In genomic region chr2:189146553-189146952, GRCh38 we compare ENCODE assay signal across 18 cellular contexts. TPM values are rescaled to one million over a fixed set of nuclear protein-coding genes. Genes with fewer than 3 reads are reported as not detected.
DNase-seq lines count a peak whose midpoint lies in the region; ATAC-seq, FAIRE-seq and TF ChIP-seq lines count a peak whose summit lies in the region.
"Had no signal": no experiment of that assay in that cellular context is flagged by ENCODE, and none has a peak within 500 bp of the region (broad histone marks: within the 10 kb centered on the region; RNA-seq: fewer than 3 reads in every experiment).

No MANE protein-coding gene starts in this region.

- no peak overlapping the region for H3K4me2 ChIP-seq in mesenchymal stem cell (ENCODE audit: low read length, poor library complexity, severe bottlenecking)

- no peak overlapping the region for H2BK5ac ChIP-seq in mesenchymal stem cell (ENCODE audit: low read depth, low read length, poor library complexity, severe bottlenecking)

- H3K27me3 Mint-ChIP-seq in CD8-positive, alpha-beta memory T cell = no peaks in the 10 kb centered on the region
- H3K27me3 Mint-ChIP-seq: B cell had no signal

- H3K27ac Mint-ChIP-seq in CD8-positive, alpha-beta memory T cell = no peak overlapping the region
- H3K27ac Mint-ChIP-seq: B cell had no signal

- no peak overlapping the region for H3K4me3 Mint-ChIP-seq in CD8-positive, alpha-beta memory T cell
- H3K4me3 Mint-ChIP-seq: B cell had no signal

- peak; percentile 56 for ATAC-seq in SK-N-SH treated with all-trans-retinoic acid at 6 μM for 48 hours
- no peak for ATAC-seq in thoracic aorta (ENCODE audit: insufficient number of reproducible peaks, low FRiP score, low read depth)
- no peak for ATAC-seq in HG02610 (IDR thresholded peaks at IDR 0.05; ENCODE audit: unreplicated experiment)
- ATAC-seq: HCT116 had no signal

- CTCF ChIA-PET in CD8-positive, alpha-beta memory T cell (lab: Charles Lee) = no interaction called here

- H4K91ac ChIP-seq in mesenchymal stem cell (ENCODE audit: low read length) = no peak overlapping the region

- H2BK15ac ChIP-seq in mesenchymal stem cell (ENCODE audit: low read depth, poor library complexity, severe bottlenecking) = no peak overlapping the region

- peak; percentile 56 for FAIRE-seq in G401.6 (lab: Jason Lieb, UNC)
- FAIRE-seq: GM12892, H1 had no signal

- WGBS in mesenchymal stem cell = 46% methylated on average over 2 of the region's 2 CpGs

- H3K27ac ChIP-seq in mesenchymal stem cell (ENCODE audit: low read length, poor library complexity, severe bottlenecking) = no peak overlapping the region
- peak overlapping the region; percentile 6 to 33 for H3K27ac ChIP-seq in thoracic aorta
- H3K27ac ChIP-seq in CD8-positive, alpha-beta memory T cell (ENCODE audit: low read depth, low read length) = no peak overlapping the region

- H3K36me3 ChIP-seq in mesenchymal stem cell (ENCODE audit: control insufficient read depth in 1 of 2, insufficient read depth in 2 of 2, low read depth in 1 of 2, low read length in 2 of 2) = no peaks in the 10 kb centered on the region
- no peaks in the 10 kb centered on the region for H3K36me3 ChIP-seq in thoracic aorta
- no peaks in the 10 kb centered on the region for H3K36me3 ChIP-seq in CD8-positive, alpha-beta memory T cell (ENCODE audit: insufficient read depth, low read length)

- no peak overlapping the region for H3K4ac ChIP-seq in mesenchymal stem cell (ENCODE audit: low read depth in 1 of 2, low read length in 2 of 2)

- no peak overlapping the region for H3K23ac ChIP-seq in mesenchymal stem cell (ENCODE audit: low read length in 2 of 2)

- DNase-seq in mesenchymal stem cell (no peak), thoracic aorta (ENCODE audit: low spot score) (no peak), D341Med (ENCODE audit: low spot score) (no peak)
- no peak for DNase-seq in CD8-positive, alpha-beta memory T cell
- DNase-seq: DND-41, Karpas-422, NCI-H1694, NCI-H2081, NCI-H446, NCI-H526, Right ventricle myocardium superior had no signal

- H2AFZ ChIP-seq in mesenchymal stem cell (ENCODE audit: low read depth, low read length) = no peak overlapping the region

- H3K9me3 Mint-ChIP-seq in CD8-positive, alpha-beta memory T cell = peaks cover 0 to 3% (median 0%) of the 10 kb centered on the region in 5 donors

- peaks cover 5% of the 10 kb centered on the region for H3K79me1 ChIP-seq in mesenchymal stem cell (replicated peaks; ENCODE audit: low read length, poor library complexity, severe bottlenecking)

- no peak overlapping the region for H4K8ac ChIP-seq in mesenchymal stem cell (ENCODE audit: low read length)

- no peaks in the 10 kb centered on the region for H3K4me1 ChIP-seq in mesenchymal stem cell (ENCODE audit: control insufficient read depth, insufficient read depth, low read depth, low read length)
- peaks cover 26 to 63% of the 10 kb centered on the region in 2 donors for H3K4me1 ChIP-seq in thoracic aorta (ENCODE audit: control insufficient read depth in 1 of 2, low read depth in 2 of 2)
- no peaks in the 10 kb centered on the region for H3K4me1 ChIP-seq in CD8-positive, alpha-beta memory T cell (ENCODE audit: insufficient read depth, low read length)

- H3K18ac ChIP-seq in mesenchymal stem cell (ENCODE audit: low read depth in 1 of 2, low read length in 2 of 2) = no peak overlapping the region

- H3K27me3 ChIP-seq in mesenchymal stem cell (ENCODE audit: control insufficient read depth in 1 of 2, insufficient read depth in 1 of 2, low read length in 2 of 2) (no peaks in the 10 kb centered on the region), thoracic aorta (replicated peaks; ENCODE audit: insufficient read depth) (no peaks in the 10 kb centered on the region)
- no peaks in the 10 kb centered on the region for H3K27me3 ChIP-seq in CD8-positive, alpha-beta memory T cell (ENCODE audit: insufficient read depth, low read length, poor library complexity, severe bottlenecking)

- H2AK5ac ChIP-seq in mesenchymal stem cell (ENCODE audit: low read length, severe bottlenecking) = no peak overlapping the region

- H2BK12ac ChIP-seq in mesenchymal stem cell (ENCODE audit: low read length in 2 of 2) = no peak overlapping the region

- H3K4me1 Mint-ChIP-seq in CD8-positive, alpha-beta memory T cell = no peaks in the 10 kb centered on the region
- H3K4me1 Mint-ChIP-seq: B cell had no signal

- H3K9ac ChIP-seq in mesenchymal stem cell (ENCODE audit: low read length) = peak overlapping the region; percentile 8

- H3K9me3 ChIP-seq in mesenchymal stem cell (ENCODE audit: control insufficient read depth, low read length) = no peaks in the 10 kb centered on the region
- H3K9me3 ChIP-seq in thoracic aorta = no peaks in the 10 kb centered on the region
- no peaks in the 10 kb centered on the region for H3K9me3 ChIP-seq in CD8-positive, alpha-beta memory T cell (ENCODE audit: low read length)

- H3K36me3 Mint-ChIP-seq in CD8-positive, alpha-beta memory T cell = no peaks in the 10 kb centered on the region

- POLR2A ChIA-PET in CD8-positive, alpha-beta memory T cell (lab: Charles Lee) = no interaction called here

- H3K14ac ChIP-seq in mesenchymal stem cell (ENCODE audit: low read length in 2 of 2) = no peak overlapping the region

- TF ChIP-seq CTCF in thoracic aorta (IDR thresholded peaks at IDR 0.05) = no peak

- no peak overlapping the region for H2BK120ac ChIP-seq in mesenchymal stem cell (ENCODE audit: low read depth, low read length)

- no peak overlapping the region for H3K4me3 ChIP-seq in mesenchymal stem cell (ENCODE audit: insufficient read depth in 1 of 2, low read depth in 1 of 2, low read length in 2 of 2)
- no peak overlapping the region for H3K4me3 ChIP-seq in thoracic aorta
- H3K4me3 ChIP-seq in CD8-positive, alpha-beta memory T cell (ENCODE audit: low read length) = no peak overlapping the region

TF ChIP-seq in SK-N-SH treated with all-trans-retinoic acid at 6 μM for 48 hours, 23 proteins besides CTCF, POLR2A, EP300 and RAD21:
- no peak for TF ChIP-seq PATZ1 (CRISPR knock-in tag; IDR thresholded peaks at IDR 0.05; ENCODE audit: borderline replicate concordance)
- peak; percentile 32 for TF ChIP-seq ISL1 (CRISPR knock-in tag; IDR thresholded peaks at IDR 0.05)
TF ChIP-seq in SK-N-SH treated with all-trans-retinoic acid at 6 μM for 48 hours: peak in this region for 1.

RNA-seq across cellular contexts. Expression of gene COL5A2, which starts 33.0 kb away (rescaled TPM):
- polyA plus RNA-seq in mesenchymal stem cell (2013, experiment 1 of 2) = 506 TPM
- 508 TPM for polyA plus RNA-seq in mesenchymal stem cell (2013, experiment 2 of 2)
- 100 to 1,000 TPM in 1 of 2 donors, 10 to 100 TPM in 1; 99.4 to 135 TPM for total RNA-seq in thoracic aorta
- 1 to 10 TPM in 1 of 2 experiments, under 1 TPM in 1; 0.66 to 1.2 TPM for total RNA-seq in CD8-positive, alpha-beta memory T cell
- polyA plus RNA-seq in CD8-positive, alpha-beta memory T cell = not detected

Comparison
In these comparisons a context has a peak if more than half of its experiments do, and no peak if none do; other contexts are left out.
1. H3K27ac ChIP-seq: peak in thoracic aorta (2 of 2); none in mesenchymal stem cell (single experiment) and CD8-positive, alpha-beta memory T cell (single experiment).
2. RNA of gene COL5A2, which starts 33.0 kb away (total RNA-seq): 99.4 to 135 TPM in thoracic aorta; 0.66 to 1.2 TPM in CD8-positive, alpha-beta memory T cell; every median in the first group is over 10 times any median in the second.